Comparison of ENCODE assay signal across 19 cellular contexts in genomic region chr11:122754028-122754427, GRCh38.
"Had no signal": no experiment of that assay in that cellular context is flagged by ENCODE, and none has a peak within 500 bp of the region (broad histone marks: within the 10 kb centered on the region; RNA-seq: fewer than 3 reads in every experiment).

No MANE protein-coding gene starts in this region.

- H3K27me3 ChIP-seq: gastroesophageal sphincter, hepatocyte, spleen, tibial nerve had no signal

- ATAC-seq: gastroesophageal sphincter, left ventricle myocardium superior had no signal

- H3K27me3 Mint-ChIP-seq: activated naive CD4-positive, alpha-beta T cell treated with anti-CD3 and anti-CD28 coated beads, Interleukin-2, amount 50 U/mL, for 24 hours; natural killer cell treated with Interleukin-12 subunit alpha and Interleukin-12 subunit beta and Interleukin-15 and Interleukin-18, amount 100 ng/mL, for 72 hours had no signal

- H3K9me3 ChIP-seq: gastroesophageal sphincter, mucosa of descending colon, spleen, tibial nerve had no signal

- FAIRE-seq: colon, keratinocyte had no signal

- H3K79me2 ChIP-seq: hepatocyte had no signal

- H3K4me3 Mint-ChIP-seq: activated naive CD4-positive, alpha-beta T cell treated with anti-CD3 and anti-CD28 coated beads, Interleukin-2, amount 50 U/mL, for 24 hours; natural killer cell treated with Interleukin-12 subunit alpha and Interleukin-12 subunit beta and Interleukin-15 and Interleukin-18, amount 100 ng/mL, for 72 hours; T-helper 2 cell treated with Interferon-gamma antibody and Interleukin-4, amounts not matched to agents 5 μg/mL and 100 μg/mL, for 36 hours had no signal

- H2AFZ ChIP-seq: hepatocyte had no signal

- H3K4me1 ChIP-seq: gastroesophageal sphincter had no signal

- DNase-seq: anterior cingulate cortex; effector CD4-positive, alpha-beta T cell; left cardiac atrium; left ventricle myocardium superior; posterior cingulate gyrus; right cardiac atrium; spleen had no signal

- H3K4me3 ChIP-seq: gastroesophageal sphincter, hepatocyte, mucosa of descending colon, spleen, tibial nerve had no signal

- H3K36me3 Mint-ChIP-seq: natural killer cell treated with Interleukin-12 subunit alpha and Interleukin-12 subunit beta and Interleukin-15 and Interleukin-18, amount 100 ng/mL, for 72 hours had no signal

- H3K4me2 ChIP-seq: hepatocyte had no signal

- H3K27ac Mint-ChIP-seq: activated naive CD4-positive, alpha-beta T cell treated with anti-CD3 and anti-CD28 coated beads, Interleukin-2, amount 50 U/mL, for 24 hours; activated T-helper 2 cell treated with anti-CD3 and anti-CD28 coated beads, Interferon-gamma antibody, Interleukin-2, Interleukin-4, amounts not matched to agents 10 μg/mL and 5 μg/mL and 100 μg/mL, durations not matched to agents 14 hours and 24 hours and 36 hours; natural killer cell treated with Interleukin-12 subunit alpha and Interleukin-12 subunit beta and Interleukin-15 and Interleukin-18, amount 100 ng/mL, for 72 hours; T-helper 2 cell treated with Interferon-gamma antibody and Interleukin-4, amounts not matched to agents 5 μg/mL and 100 μg/mL, for 36 hours had no signal

- H3K9me3 Mint-ChIP-seq: activated naive CD4-positive, alpha-beta T cell treated with anti-CD3 and anti-CD28 coated beads, Interleukin-2, amount 50 U/mL, for 24 hours; activated T-helper 2 cell treated with anti-CD3 and anti-CD28 coated beads, Interferon-gamma antibody, Interleukin-2, Interleukin-4, amounts not matched to agents 10 μg/mL and 5 μg/mL and 100 μg/mL, durations not matched to agents 14 hours and 24 hours and 36 hours; natural killer cell treated with Interleukin-12 subunit alpha and Interleukin-12 subunit beta and Interleukin-15 and Interleukin-18, amount 100 ng/mL, for 72 hours; T-helper 2 cell treated with Interferon-gamma antibody and Interleukin-4, amounts not matched to agents 5 μg/mL and 100 μg/mL, for 36 hours had no signal

- H3K27ac ChIP-seq: epithelial cell of prostate, gastroesophageal sphincter, hepatocyte, tibial nerve, WERI-Rb-1 had no signal

- H3K36me3 ChIP-seq: gastroesophageal sphincter, tibial nerve, WERI-Rb-1 had no signal
